ENCODE assay signal across 8 cellular contexts in genomic region chr3:32176989-32177701, GRCh38.
DNase-seq lines count a peak whose midpoint lies in the region; ATAC-seq and TF ChIP-seq lines count a peak whose summit lies in the region.

No MANE protein-coding gene starts in this region.

- H3K4me3 ChIP-seq in PC-9, result no peak overlapping the region
- no peak overlapping the region for H3K4me3 ChIP-seq in psoas muscle

- no peaks in the 10 kb centered on the region for H3K9me2 ChIP-seq in PC-9 (ENCODE audit: insufficient read depth)

- peak overlapping the region; percentile 26 for H3K4me2 ChIP-seq in PC-9

- no peaks in the 10 kb centered on the region for H4K20me1 ChIP-seq in PC-9 (ENCODE audit: insufficient read depth)

- intact Hi-C loops in PC-9 (cut with micrococcal nuclease; ENCODE audit: unreplicated experiment), result loop anchor here (1.0 to 5.0 kb wide), 6 partner anchors 105 to 756 kb away; partner anchors contain the start of gene CMTM6
- intact Hi-C loops in psoas muscle (cut with DNase I), result loop anchor here (2.0 to 10.0 kb wide), 2 partner anchors 164 to 168 kb away; no protein-coding TSS in a partner anchor

- CTCF ChIA-PET in PC-9 (lab: Charles Lee), result interaction anchor here (0.5 to 1.9 kb wide), 5 partner anchors 71 to 293 kb away, joined by 3 to 15 read pairs (median 5); no protein-coding TSS in a partner anchor

- peak; percentile 60 for ATAC-seq in HG03354 (IDR thresholded peaks at IDR 0.05; ENCODE audit: poor library complexity, severe bottlenecking, unreplicated experiment)
- ATAC-seq in psoas muscle, result peak in 3 of 4 donors; percentile 57 to 73 (median 61)
- no peak for ATAC-seq in HG03196 (IDR thresholded peaks at IDR 0.05; ENCODE audit: unreplicated experiment)

- BruUV-seq in PC-9 (replicated peaks; lab: Mats Ljungman, UMichigan), result no TSS peak

- WGBS in psoas muscle, 3 donors, result 16 to 23% (median 20%) methylated on average over 9 of the region's 9 CpGs

- H3K4me1 ChIP-seq in PC-9 (replicated peaks; ENCODE audit: insufficient read depth), result no peaks in the 10 kb centered on the region
- no peaks in the 10 kb centered on the region for H3K4me1 ChIP-seq in psoas muscle

- H2AFZ ChIP-seq in PC-9, result peak overlapping the region; percentile 52; the same call in 1 of the 2 replicates

- H3K27ac ChIP-seq in PC-9 (no peak overlapping the region), psoas muscle (no peak overlapping the region)

- H3F3A ChIP-seq in PC-9 (ENCODE audit: insufficient read depth, low read depth), result no peaks in the 10 kb centered on the region

- peak overlapping the region; percentile 3 for H3K4me3 Mint-ChIP-seq in activated T-cell treated with anti-CD3 and anti-CD28 coated beads, Interleukin-2, amount 50 U/mL, for 24 hours

- peaks cover 3% of the 10 kb centered on the region for H3K9me3 Mint-ChIP-seq in activated T-cell treated with anti-CD3 and anti-CD28 coated beads, Interleukin-2, amount 50 U/mL, for 24 hours

- peaks cover 3% of the 10 kb centered on the region for H3K36me3 Mint-ChIP-seq in activated T-cell treated with anti-CD3 and anti-CD28 coated beads, Interleukin-2, amount 50 U/mL, for 24 hours (ENCODE audit: low read depth)

- DNase-seq in NCI-H2227 (lab: John Stamatoyannopoulos, UW; ENCODE audit: unreplicated experiment) (peak; percentile 38), NCI-H2227 treated with DMSO at 0.1 percent for 48 hours (lab: John Stamatoyannopoulos, UW) (no peak), PC-9 (peak; percentile 55 to 62), fibroblast of the conjunctiva (ENCODE audit: low read depth) (peak; percentile 22), psoas muscle (no peak)
- DNase-seq in activated T-cell treated with anti-CD3 and anti-CD28 coated beads, Interleukin-2, amount 50 U/mL, for 24 hours, result peak; percentile 46

- H3K27me3 ChIP-seq in PC-9 (ENCODE audit: insufficient read depth, low read depth) (no peaks in the 10 kb centered on the region), psoas muscle (ENCODE audit: insufficient read depth in 3 of 3, low read length in 2 of 3) (no peaks in the 10 kb centered on the region)

- no peaks in the 10 kb centered on the region for H3K27me3 Mint-ChIP-seq in activated T-cell treated with anti-CD3 and anti-CD28 coated beads, Interleukin-2, amount 50 U/mL, for 24 hours

- H3K36me3 ChIP-seq in PC-9 (ENCODE audit: low read depth) (no peaks in the 10 kb centered on the region), psoas muscle (ENCODE audit: insufficient read depth in 1 of 2, low read depth in 1 of 2) (peaks cover 0 to 3% of the 10 kb centered on the region in 2 donors)

- H3K9me3 ChIP-seq in PC-9 (ENCODE audit: insufficient read depth, low read depth) (no peaks in the 10 kb centered on the region), psoas muscle (no peaks in the 10 kb centered on the region)

- POLR2A ChIA-PET in PC-9 (lab: Charles Lee; ENCODE audit: unreplicated experiment), result interaction anchor here (0.7 kb wide), 1 partner anchor 1486 kb away, joined by 6 read pairs; no protein-coding TSS in a partner anchor

- H3K27ac Mint-ChIP-seq in activated T-cell treated with anti-CD3 and anti-CD28 coated beads, Interleukin-2, amount 50 U/mL, for 24 hours, result no peak overlapping the region

- H3K4me1 Mint-ChIP-seq in activated T-cell treated with anti-CD3 and anti-CD28 coated beads, Interleukin-2, amount 50 U/mL, for 24 hours (ENCODE audit: low read depth), result peaks cover 10% of the 10 kb centered on the region

- peak; percentile 74 for TF ChIP-seq CTCF in PC-9 (conservative IDR thresholded peaks at IDR 0.05)
- TF ChIP-seq CTCF in psoas muscle (IDR thresholded peaks at IDR 0.05), result peak; percentile 49

- H3K79me2 ChIP-seq in PC-9 (ENCODE audit: low read depth), result no peaks in the 10 kb centered on the region

Comparison
In these comparisons a context has a peak if more than half of its experiments do, and no peak if none do; other contexts are left out.
1. DNase-seq: peak in NCI-H2227 (single experiment), PC-9 (2 of 2), activated T-cell treated with anti-CD3 and anti-CD28 coated beads, Interleukin-2, amount 50 U/mL, for 24 hours (single experiment) and fibroblast of the conjunctiva (single experiment); none in NCI-H2227 treated with DMSO at 0.1 percent for 48 hours (single experiment) and psoas muscle (0 of 2).